7 cellular contexts compared by ENCODE assay signal in the genomic region with DNA sequence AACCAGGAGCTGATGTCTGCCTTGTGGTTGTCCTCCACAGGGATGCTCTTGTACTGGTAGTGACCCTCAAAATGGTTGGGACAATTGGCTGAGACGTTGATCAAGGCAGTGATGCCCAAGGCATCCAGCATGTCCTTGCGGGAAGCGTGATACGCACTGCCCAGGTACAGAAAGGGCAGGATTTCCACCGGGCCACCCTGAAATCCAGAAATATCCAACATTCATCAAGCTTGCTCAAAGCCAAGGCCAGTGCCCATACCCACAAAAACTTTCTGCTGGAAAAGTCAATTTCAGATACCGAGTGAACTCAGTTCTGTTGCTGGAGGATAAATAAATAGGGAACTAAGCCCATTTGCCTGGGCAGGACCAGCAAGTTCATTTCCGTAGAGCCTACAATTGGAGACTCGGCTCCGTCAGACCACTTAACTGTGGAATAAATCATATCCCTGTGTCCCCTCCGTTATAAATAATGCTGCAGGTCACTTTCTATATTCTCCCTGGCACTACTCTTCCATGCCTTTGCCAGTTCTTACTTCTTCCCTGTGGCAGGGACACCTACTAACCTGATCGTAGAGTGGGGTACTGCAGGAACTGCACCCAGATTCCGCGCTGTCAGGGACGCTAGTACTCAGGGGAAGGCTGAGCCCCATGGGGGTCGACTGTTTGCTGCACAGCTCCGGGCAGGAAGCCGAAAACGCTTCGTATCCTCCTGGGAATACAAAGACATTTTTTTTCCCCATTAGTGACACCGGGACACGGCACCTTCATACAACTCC. TPM values are rescaled to one million over a fixed set of nuclear protein-coding genes. Genes with fewer than 3 reads are reported as not detected.
DNase-seq lines count a peak whose midpoint lies in the region; FAIRE-seq and TF ChIP-seq lines count a peak whose summit lies in the region.

No MANE protein-coding gene starts in this region.

- FAIRE-seq in frontal cortex (lab: Jason Lieb, UNC) = no peak

- H3K9me3 ChIP-seq in endocrine pancreas (ENCODE audit: control insufficient read depth, low read length) (no peaks in the 10 kb centered on the region), mucosa of rectum (ENCODE audit: control insufficient read depth in 2 of 2, low read length in 2 of 2) (no peaks in the 10 kb centered on the region)

- H3K9ac ChIP-seq in endocrine pancreas (ENCODE audit: control insufficient read depth, insufficient read depth, low read length) (peak overlapping the region; percentile 95), mucosa of rectum (ENCODE audit: low read depth in 1 of 2, low read length in 2 of 2) (peak overlapping the region; percentile 86 to 100)

- H3K27me3 ChIP-seq in endocrine pancreas (ENCODE audit: control insufficient read depth, insufficient read depth, low read length) = no peaks in the 10 kb centered on the region
- H3K27me3 ChIP-seq in mucosa of rectum (ENCODE audit: control insufficient read depth in 2 of 2, insufficient read depth in 2 of 2, low read length in 2 of 2) = no peaks in the 10 kb centered on the region

- peaks cover 28% of the 10 kb centered on the region for H3K36me3 ChIP-seq in endocrine pancreas (ENCODE audit: control insufficient read depth, insufficient read depth, low read length)
- H3K36me3 ChIP-seq in mucosa of rectum (ENCODE audit: control insufficient read depth in 2 of 2, insufficient read depth in 2 of 2, low read length in 2 of 2) = peaks cover 23 to 28% of the 10 kb centered on the region in 2 donors

- H3K4me3 ChIP-seq in endocrine pancreas (ENCODE audit: control insufficient read depth, insufficient read depth, low read length) (peak overlapping the region; percentile 94), mucosa of rectum (ENCODE audit: low read length in 2 of 2) (peak overlapping the region; percentile 75 to 89)

- DNase-seq in GM20000 (ENCODE audit: low spot score) (peak; percentile 30), RPMI8226 (peak; percentile 43), UCSD-AML1 (lab: John Stamatoyannopoulos, UW; ENCODE audit: unreplicated experiment) (no peak), frontal cortex (ENCODE audit: low spot score in 2 of 2) (no peak), NCI-H526 treated with DMSO at 0.1 percent for 48 hours (lab: John Stamatoyannopoulos, UW) (no peak)

- H3K27ac ChIP-seq in mucosa of rectum (ENCODE audit: low read depth in 2 of 2, low read length in 2 of 2) = peak overlapping the region; percentile 100

- no peak for TF ChIP-seq CTCF in GM20000 (IDR thresholded peaks at IDR 0.05; ENCODE audit: extremely low read depth, missing control alignments)

- H3K4me1 ChIP-seq in endocrine pancreas (ENCODE audit: control insufficient read depth, insufficient read depth, low read length) = no peaks in the 10 kb centered on the region
- H3K4me1 ChIP-seq in mucosa of rectum (ENCODE audit: control insufficient read depth in 2 of 2, insufficient read depth in 2 of 2, low read length in 2 of 2) = peaks cover 56 to 60% of the 10 kb centered on the region in 2 donors

RNA-seq across cellular contexts. Expression of gene DUSP1, which starts 1.2 kb away (rescaled TPM):
- total RNA-seq in frontal cortex = 32.2 TPM

Comparison
In these comparisons a context has a peak if more than half of its experiments do, and no peak if none do; other contexts are left out.
1. DNase-seq: peak in GM20000 (single experiment) and RPMI8226 (single experiment); none in UCSD-AML1 (single experiment), frontal cortex (0 of 2) and NCI-H526 treated with DMSO at 0.1 percent for 48 hours (single experiment).